Comparison of ENCODE assay signal across 18 cellular contexts in genomic region chr10:59878289-59878688, GRCh38. TPM values are rescaled to one million over a fixed set of nuclear protein-coding genes. Genes with fewer than 3 reads are reported as not detected.
A peak's percentile ranks its signal among the peaks of the same experiment; 100 is the strongest.
DNase-seq lines count a peak whose midpoint lies in the region; ATAC-seq and TF ChIP-seq lines count a peak whose summit lies in the region.
"Had no signal": no experiment of that assay in that cellular context is flagged by ENCODE, and none has a peak within 500 bp of the region (broad histone marks: within the 10 kb centered on the region; RNA-seq: fewer than 3 reads in every experiment).

No MANE protein-coding gene starts in this region.

- H3K4me1 ChIP-seq in HEK293 (ENCODE audit: control insufficient read depth, insufficient read depth, low read length) = peaks cover 8% of the 10 kb centered on the region
- peaks cover 0 to 3% of the 10 kb centered on the region in 2 experiments for H3K4me1 ChIP-seq in trophoblast cell (ENCODE audit: control insufficient read depth in 1 of 2, insufficient read depth in 2 of 2, low read length in 2 of 2)

- H3K9me3 Mint-ChIP-seq in activated CD4-positive, alpha-beta memory T cell treated with anti-CD3 and anti-CD28 coated beads for 36 hours = no peaks in the 10 kb centered on the region
- no peaks in the 10 kb centered on the region for H3K9me3 Mint-ChIP-seq in activated CD4-positive, alpha-beta memory T cell treated with anti-CD3 and anti-CD28 coated beads, Interleukin-2, amount 10 ng/mL, durations not matched to agents 7 days and 5 days
- no peaks in the 10 kb centered on the region for H3K9me3 Mint-ChIP-seq in activated naive CD8-positive, alpha-beta T cell treated with anti-CD3 and anti-CD28 coated beads, Interleukin-2, amount 50 U/mL, for 24 hours

- H4K8ac ChIP-seq in trophoblast cell (ENCODE audit: low read depth, low read length) = no peak overlapping the region

- H3K4me3 Mint-ChIP-seq in activated CD4-positive, alpha-beta memory T cell treated with anti-CD3 and anti-CD28 coated beads for 36 hours = no peak overlapping the region
- H3K4me3 Mint-ChIP-seq in activated CD4-positive, alpha-beta memory T cell treated with anti-CD3 and anti-CD28 coated beads, Interleukin-2, amount 10 ng/mL, durations not matched to agents 7 days and 5 days = no peak overlapping the region
- no peak overlapping the region for H3K4me3 Mint-ChIP-seq in activated naive CD8-positive, alpha-beta T cell treated with anti-CD3 and anti-CD28 coated beads, Interleukin-2, amount 50 U/mL, for 24 hours

- H3K36me3 Mint-ChIP-seq in activated CD4-positive, alpha-beta memory T cell treated with anti-CD3 and anti-CD28 coated beads for 36 hours = peaks cover 8% of the 10 kb centered on the region
- no peaks in the 10 kb centered on the region for H3K36me3 Mint-ChIP-seq in activated CD4-positive, alpha-beta memory T cell treated with anti-CD3 and anti-CD28 coated beads, Interleukin-2, amount 10 ng/mL, durations not matched to agents 7 days and 5 days (ENCODE audit: low read depth)
- H3K36me3 Mint-ChIP-seq in activated naive CD8-positive, alpha-beta T cell treated with anti-CD3 and anti-CD28 coated beads, Interleukin-2, amount 50 U/mL, for 24 hours (ENCODE audit: low read depth) = peaks cover 17% of the 10 kb centered on the region

- H3K79me1 ChIP-seq in trophoblast cell (ENCODE audit: low read length) = peaks cover 1% of the 10 kb centered on the region

- H4K91ac ChIP-seq in trophoblast cell (ENCODE audit: low read depth, low read length) = no peak overlapping the region

- H3K9ac ChIP-seq in trophoblast cell (ENCODE audit: low read length) = no peak overlapping the region
- H3K9ac ChIP-seq: BLaER1 had no signal

- no peaks in the 10 kb centered on the region for H3K27me3 Mint-ChIP-seq in activated CD4-positive, alpha-beta memory T cell treated with anti-CD3 and anti-CD28 coated beads for 36 hours
- no peaks in the 10 kb centered on the region for H3K27me3 Mint-ChIP-seq in activated CD4-positive, alpha-beta memory T cell treated with anti-CD3 and anti-CD28 coated beads, Interleukin-2, amount 10 ng/mL, durations not matched to agents 7 days and 5 days
- no peaks in the 10 kb centered on the region for H3K27me3 Mint-ChIP-seq in activated naive CD8-positive, alpha-beta T cell treated with anti-CD3 and anti-CD28 coated beads, Interleukin-2, amount 50 U/mL, for 24 hours

- H2BK12ac ChIP-seq in trophoblast cell (ENCODE audit: low read length) = no peak overlapping the region

- no CpG with 5 or more reads among the region's 2 CpGs for WGBS in trophoblast cell (ENCODE audit: extremely low coverage, insufficient coverage, insufficient read length)

- POLR2A ChIA-PET in activated CD4-positive, alpha-beta memory T cell treated with anti-CD3 and anti-CD28 coated beads for 36 hours (lab: Charles Lee) = interaction anchor here (2.1 to 2.7 kb wide), 2 partner anchors 27 to 30 kb away, joined by 14 to 46 read pairs; partner anchors contain the start of gene CCDC6
- POLR2A ChIA-PET in activated CD4-positive, alpha-beta memory T cell treated with anti-CD3 and anti-CD28 coated beads, Interleukin-2, amount 10 ng/mL, durations not matched to agents 7 days and 5 days (lab: Charles Lee) = interaction anchor here (2.3 kb wide), 1 partner anchor 29 kb away, joined by 22 read pairs; the partner anchor contains the start of gene CCDC6
- POLR2A ChIA-PET in HEK293 (lab: Yijun Ruan, JAX) = interaction anchor here (1.4 kb wide), 1 partner anchor 28 kb away, joined by 3 read pairs; the partner anchor contains the start of gene CCDC6

- H2BK120ac ChIP-seq in trophoblast cell (ENCODE audit: insufficient read depth, low read length, poor library complexity) = no peak overlapping the region

- H3K79me2 ChIP-seq in trophoblast cell (ENCODE audit: control insufficient read depth, insufficient read depth, low read length, poor library complexity) = peaks cover 10% of the 10 kb centered on the region

- H3K27ac Mint-ChIP-seq in activated CD4-positive, alpha-beta memory T cell treated with anti-CD3 and anti-CD28 coated beads for 36 hours = peak overlapping the region; percentile 54
- H3K27ac Mint-ChIP-seq in activated CD4-positive, alpha-beta memory T cell treated with anti-CD3 and anti-CD28 coated beads, Interleukin-2, amount 10 ng/mL, durations not matched to agents 7 days and 5 days = no peak overlapping the region
- peak overlapping the region; percentile 86 for H3K27ac Mint-ChIP-seq in activated naive CD8-positive, alpha-beta T cell treated with anti-CD3 and anti-CD28 coated beads, Interleukin-2, amount 50 U/mL, for 24 hours

- H3K4ac ChIP-seq in trophoblast cell (ENCODE audit: low read depth, low read length) = peak overlapping the region; percentile 81

- H3K9me3 ChIP-seq in HEK293 (ENCODE audit: control insufficient read depth, insufficient read depth, low read depth, low read length) = no peaks in the 10 kb centered on the region
- no peaks in the 10 kb centered on the region for H3K9me3 ChIP-seq in trophoblast cell (ENCODE audit: insufficient read depth, low read depth, low read length)
- H3K9me3 ChIP-seq: A549, adrenal gland, upper lobe of left lung had no signal

- intact Hi-C loops in activated CD4-positive, alpha-beta memory T cell treated with anti-CD3 and anti-CD28 coated beads for 36 hours (cut with micrococcal nuclease) = loop anchor here (5.0 kb wide), 1 partner anchor 51 kb away; no protein-coding TSS in a partner anchor

- no peak overlapping the region for H2BK5ac ChIP-seq in trophoblast cell (ENCODE audit: low read depth, low read length, poor library complexity)

- H3K27me3 ChIP-seq in trophoblast cell (ENCODE audit: insufficient read depth, low read length) = no peaks in the 10 kb centered on the region
- H3K27me3 ChIP-seq: adrenal gland, BLaER1, upper lobe of left lung had no signal

- H2AK5ac ChIP-seq in trophoblast cell (ENCODE audit: low read length) = no peak overlapping the region

- no peak overlapping the region for H2AFZ ChIP-seq in trophoblast cell (ENCODE audit: insufficient read depth, low read length, poor library complexity)

- H4K12ac ChIP-seq in trophoblast cell (ENCODE audit: low read depth, low read length) = no peak overlapping the region

- no peaks in the 10 kb centered on the region for H3K36me3 ChIP-seq in HEK293 (ENCODE audit: control insufficient read depth in 2 of 2, insufficient read depth in 1 of 2, low read length in 2 of 2)
- peaks cover 0 to 2% of the 10 kb centered on the region in 2 experiments for H3K36me3 ChIP-seq in trophoblast cell (ENCODE audit: control insufficient read depth in 1 of 2, insufficient read depth in 2 of 2, low read length in 2 of 2)
- H3K36me3 ChIP-seq: adrenal gland, upper lobe of left lung had no signal

- peaks cover 85% of the 10 kb centered on the region for H3K4me1 Mint-ChIP-seq in activated CD4-positive, alpha-beta memory T cell treated with anti-CD3 and anti-CD28 coated beads for 36 hours (ENCODE audit: low read depth)
- H3K4me1 Mint-ChIP-seq in activated CD4-positive, alpha-beta memory T cell treated with anti-CD3 and anti-CD28 coated beads, Interleukin-2, amount 10 ng/mL, durations not matched to agents 7 days and 5 days = peaks cover 68% of the 10 kb centered on the region
- peaks cover 87% of the 10 kb centered on the region for H3K4me1 Mint-ChIP-seq in activated naive CD8-positive, alpha-beta T cell treated with anti-CD3 and anti-CD28 coated beads, Interleukin-2, amount 50 U/mL, for 24 hours

- no peak overlapping the region for H3K4me3 ChIP-seq in HEK293 (ENCODE audit: low read depth, low read length)
- H3K4me3 ChIP-seq in trophoblast cell (ENCODE audit: low read depth, low read length) = no peak overlapping the region
- H3K4me3 ChIP-seq: A549, adrenal gland, BLaER1, lung, upper lobe of left lung had no signal

- no peak overlapping the region for H3K23ac ChIP-seq in trophoblast cell (ENCODE audit: low read length)

- H3K27ac ChIP-seq in HEK293 (ENCODE audit: extremely low read depth, low read depth, low read length) (no peak overlapping the region), trophoblast cell (ENCODE audit: low read depth, low read length) (no peak overlapping the region)
- H3K27ac ChIP-seq: A549, adrenal gland, BLaER1 had no signal

- no peak overlapping the region for H3K4me2 ChIP-seq in trophoblast cell (ENCODE audit: low read length)
- H3K4me2 ChIP-seq: A549, BLaER1 had no signal

- no peak overlapping the region for H3K14ac ChIP-seq in trophoblast cell (ENCODE audit: low read length)

- TF ChIP-seq CTCF in HEK293 (tag by site-specific recombination; IDR thresholded peaks at IDR 0.05) = no peak

- no peak for DNase-seq in activated CD4-positive, alpha-beta memory T cell treated with anti-CD3 and anti-CD28 coated beads for 36 hours
- no peak for DNase-seq in activated CD4-positive, alpha-beta memory T cell treated with anti-CD3 and anti-CD28 coated beads, Interleukin-2, amount 10 ng/mL, durations not matched to agents 7 days and 5 days
- no peak for DNase-seq in activated naive CD8-positive, alpha-beta T cell treated with anti-CD3 and anti-CD28 coated beads, Interleukin-2, amount 50 U/mL, for 24 hours
- DNase-seq in trophoblast cell (no peak), NCI-H2107 (lab: John Stamatoyannopoulos, UW) (no peak), NK-92 (lab: John Stamatoyannopoulos, UW; ENCODE audit: unreplicated experiment) (no peak)
- DNase-seq: activated T-cell treated with anti-CD3 and anti-CD28 coated beads, Interleukin-2, amount 50 U/mL, for 1 hour; adrenal gland; glutamatergic neuron; kidney glomerular epithelial cell; NCI-H1436; NCI-H510A treated with DMSO at 0.1 percent for 48 hours had no signal

- ATAC-seq in activated naive CD8-positive, alpha-beta T cell treated with anti-CD3 and anti-CD28 coated beads, Interleukin-2, amount 50 U/mL, for 24 hours = no peak
- no peak for ATAC-seq in GM19351 (IDR thresholded peaks at IDR 0.05; ENCODE audit: unreplicated experiment)
- ATAC-seq: A549 had no signal

- no peak overlapping the region for H3K18ac ChIP-seq in trophoblast cell (ENCODE audit: low read length)

- CTCF ChIA-PET in activated CD4-positive, alpha-beta memory T cell treated with anti-CD3 and anti-CD28 coated beads for 36 hours (lab: Charles Lee) = interaction anchor here (0.6 to 2.6 kb wide), 4 partner anchors 8 to 29 kb away, joined by 3 to 13 read pairs (median 6); partner anchors contain the start of gene CCDC6
- CTCF ChIA-PET in activated CD4-positive, alpha-beta memory T cell treated with anti-CD3 and anti-CD28 coated beads, Interleukin-2, amount 10 ng/mL, durations not matched to agents 7 days and 5 days (lab: Charles Lee) = no interaction called here
- CTCF ChIA-PET in HEK293 (lab: Yijun Ruan, JAX) = no interaction called here

RNA-seq across cellular contexts. Expression of gene CCDC6, which starts 28.1 kb away (rescaled TPM):
- 10 to 100 TPM; 49.1 to 51.5 TPM for total RNA-seq in activated CD4-positive, alpha-beta memory T cell treated with anti-CD3 and anti-CD28 coated beads for 36 hours
- total RNA-seq in activated CD4-positive, alpha-beta memory T cell treated with anti-CD3 and anti-CD28 coated beads, Interleukin-2, amount 10 ng/mL, durations not matched to agents 7 days and 5 days = 10 to 100 TPM; 22.4 to 22.6 TPM
- polyA plus RNA-seq in trophoblast cell (2013) = 55.8 and 56.4 TPM in 2 replicates
